Comparison of ENCODE assay signal across 1 cellular context in genomic region chr9:137317021-137317978, GRCh38.
TF ChIP-seq lines count a peak whose summit lies in the region.

No MANE protein-coding gene starts in this region.

TF ChIP-seq in H1, 55 proteins besides CTCF, POLR2A, EP300 and RAD21:
- TF ChIP-seq, protein P1, sequence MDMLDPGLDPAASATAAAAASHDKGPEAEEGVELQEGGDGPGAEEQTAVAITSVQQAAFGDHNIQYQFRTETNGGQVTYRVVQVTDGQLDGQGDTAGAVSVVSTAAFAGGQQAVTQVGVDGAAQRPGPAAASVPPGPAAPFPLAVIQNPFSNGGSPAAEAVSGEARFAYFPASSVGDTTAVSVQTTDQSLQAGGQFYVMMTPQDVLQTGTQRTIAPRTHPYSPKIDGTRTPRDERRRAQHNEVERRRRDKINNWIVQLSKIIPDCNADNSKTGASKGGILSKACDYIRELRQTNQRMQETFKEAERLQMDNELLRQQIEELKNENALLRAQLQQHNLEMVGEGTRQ (IDR thresholded peaks at IDR 0.05; ENCODE audit: low read length), result no peak
- TF ChIP-seq TAF1 (IDR thresholded peaks at IDR 0.05; ENCODE audit: low read depth, low read length) (no peak), SAP30 (IDR thresholded peaks at IDR 0.05; ENCODE audit: insufficient read depth, insufficient replicate concordance, low read length) (no peak), POU5F1 (IDR thresholded peaks at IDR 0.05; ENCODE audit: low read depth, low read length) (no peak), BRCA1 (IDR thresholded peaks at IDR 0.05; ENCODE audit: low read depth, low read length) (no peak), MAFK (IDR thresholded peaks at IDR 0.05; ENCODE audit: low read depth, low read length) (no peak), EGR1 (IDR thresholded peaks at IDR 0.05; ENCODE audit: borderline replicate concordance, low read depth, low read length) (no peak), NRF1 (IDR thresholded peaks at IDR 0.05; ENCODE audit: low read depth, low read length) (no peak), KDM1A (IDR thresholded peaks at IDR 0.05; ENCODE audit: borderline replicate concordance, low read length) (no peak), CREB1 (IDR thresholded peaks at IDR 0.05) (no peak), CBX5 (IDR thresholded peaks at IDR 0.05; ENCODE audit: low read depth, low read length) (no peak), KDM5A (IDR thresholded peaks at IDR 0.05; ENCODE audit: low read length) (no peak), RFX5 (IDR thresholded peaks at IDR 0.05; ENCODE audit: borderline replicate concordance, low read depth, low read length) (no peak), TEAD4 (IDR thresholded peaks at IDR 0.05; ENCODE audit: low read depth, low read length) (no peak), SIRT6 (IDR thresholded peaks at IDR 0.05; ENCODE audit: low read length) (no peak), CHD7 (IDR thresholded peaks at IDR 0.05; ENCODE audit: insufficient replicate concordance, low read length) (no peak), SP1 (IDR thresholded peaks at IDR 0.05; ENCODE audit: low read depth, low read length) (no peak)
- TF ChIP-seq, protein P2, sequence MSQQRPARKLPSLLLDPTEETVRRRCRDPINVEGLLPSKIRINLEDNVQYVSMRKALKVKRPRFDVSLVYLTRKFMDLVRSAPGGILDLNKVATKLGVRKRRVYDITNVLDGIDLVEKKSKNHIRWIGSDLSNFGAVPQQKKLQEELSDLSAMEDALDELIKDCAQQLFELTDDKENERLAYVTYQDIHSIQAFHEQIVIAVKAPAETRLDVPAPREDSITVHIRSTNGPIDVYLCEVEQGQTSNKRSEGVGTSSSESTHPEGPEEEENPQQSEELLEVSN (IDR thresholded peaks at IDR 0.05), result no peak
